ENCODE assay signal across 19 cellular contexts in the genomic region with DNA sequence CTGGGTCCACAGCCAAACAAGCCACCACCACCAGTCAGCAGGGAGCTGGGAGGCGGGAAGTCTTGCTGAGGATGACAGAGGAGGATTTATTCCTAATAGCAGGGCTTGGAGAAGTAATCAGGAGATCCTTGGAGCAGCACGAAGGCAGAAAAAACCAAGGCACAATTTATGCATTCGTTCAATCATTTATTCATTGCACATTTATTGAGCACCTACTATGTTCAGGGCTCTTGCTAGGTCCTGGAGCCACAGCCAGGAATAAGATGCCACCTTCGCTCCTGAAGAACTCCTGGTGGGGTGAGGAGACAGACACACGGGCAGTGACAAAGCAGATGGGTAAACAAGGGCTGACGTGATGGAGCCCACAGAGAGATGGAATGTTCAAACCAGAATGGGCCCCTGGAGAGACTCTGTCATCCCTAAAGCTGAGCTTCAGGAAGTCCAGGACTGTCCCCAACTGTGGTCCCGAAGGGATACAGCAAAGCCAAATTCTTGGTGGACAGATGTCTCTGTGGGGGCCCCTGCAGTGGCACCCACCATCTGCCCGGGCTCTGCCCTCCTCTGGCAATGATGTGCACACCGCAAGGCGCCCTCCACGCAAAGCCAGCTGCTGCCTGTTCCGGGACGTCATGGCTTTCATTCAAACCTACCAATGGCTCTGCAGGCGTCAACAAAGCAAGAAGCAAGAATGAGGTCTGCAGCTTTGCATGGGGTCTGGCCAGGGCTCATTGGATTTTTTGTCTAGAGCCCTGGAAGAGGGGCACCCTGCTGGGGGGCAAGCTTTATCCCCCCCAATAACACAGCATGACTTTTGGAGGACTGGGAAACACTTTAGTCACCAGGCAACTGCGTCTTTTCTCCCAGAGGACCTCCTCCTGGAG. TPM values are rescaled to one million over a fixed set of nuclear protein-coding genes. Genes with fewer than 3 reads are reported as not detected.
DNase-seq lines count a peak whose midpoint lies in the region; ATAC-seq and TF ChIP-seq lines count a peak whose summit lies in the region.
"Had no signal": no experiment of that assay in that cellular context is flagged by ENCODE, and none has a peak within 500 bp of the region (broad histone marks: within the 10 kb centered on the region; RNA-seq: fewer than 3 reads in every experiment).

No MANE protein-coding gene starts in this region.

- no peak for TF ChIP-seq CTCF in CD4-positive, alpha-beta T cell (IDR thresholded peaks at IDR 0.05)
- TF ChIP-seq CTCF in GM23338 (conservative IDR thresholded peaks at IDR 0.05; ENCODE audit: low read depth in 2 of 2): no peak
- TF ChIP-seq CTCF in neural progenitor cell (IDR thresholded peaks at IDR 0.05): no peak

- DNase-seq in CD4-positive, alpha-beta T cell: no peak
- DNase-seq in GM23338 (ENCODE audit: low spot score): no peak
- peak; percentile 80 for DNase-seq in NCI-H345 (lab: John Stamatoyannopoulos, UW)
- DNase-seq in neural progenitor cell (ENCODE audit: low spot score): peak; percentile 73
- DNase-seq in glomerular visceral epithelial cell (ENCODE audit: extremely low spot score): no peak
- DNase-seq in HUDEP-2 (lab: John Stamatoyannopoulos, UW; ENCODE audit: unreplicated experiment in 76 of 76): no peak
- DNase-seq: activated CD8-positive, alpha-beta T cell treated with anti-CD3 and anti-CD28 coated beads for 36 hours; activated gamma-delta T cell treated with Interleukin-2 at 50 U/mL for 16 hours; kidney glomerular epithelial cell; mammary epithelial cell; NCI-H1105 treated with DMSO at 0.1 percent for 48 hours; SIG-M5; SW 1271; transverse colon had no signal

- H2AFZ ChIP-seq in GM23338 (no peak overlapping the region), neural progenitor cell (replicated peaks) (no peak overlapping the region)

- peak overlapping the region; percentile 25 for H3K4me3 Mint-ChIP-seq in CD4-positive, alpha-beta T cell
- no peak overlapping the region for H3K4me3 Mint-ChIP-seq in GM23338
- H3K4me3 Mint-ChIP-seq in neural progenitor cell: no peak overlapping the region
- H3K4me3 Mint-ChIP-seq: activated CD8-positive, alpha-beta T cell treated with anti-CD3 and anti-CD28 coated beads for 36 hours; brain had no signal

- H3K9me3 ChIP-seq in CD4-positive, alpha-beta T cell (ENCODE audit: control insufficient read depth, low read length): no peaks in the 10 kb centered on the region
- no peaks in the 10 kb centered on the region for H3K9me3 ChIP-seq in neural progenitor cell (ENCODE audit: low read depth)
- H3K9me3 ChIP-seq: transverse colon had no signal

- no peak overlapping the region for H3K27ac Mint-ChIP-seq in CD4-positive, alpha-beta T cell
- H3K27ac Mint-ChIP-seq in GM23338 (no peak overlapping the region), neural progenitor cell (no peak overlapping the region)
- H3K27ac Mint-ChIP-seq: activated CD8-positive, alpha-beta T cell treated with anti-CD3 and anti-CD28 coated beads for 36 hours; progenitor cell of endocrine pancreas had no signal

- H3K4me1 ChIP-seq in GM23338 (ENCODE audit: insufficient read depth) (no peaks in the 10 kb centered on the region; the same call in 1 of the 2 replicates), neural progenitor cell (peaks cover 30% of the 10 kb centered on the region)

- intact Hi-C loops in CD4-positive, alpha-beta T cell (cut with DNase I, micrococcal nuclease): no loop called here

- no peaks in the 10 kb centered on the region for H3K36me3 Mint-ChIP-seq in CD4-positive, alpha-beta T cell (ENCODE audit: low read depth)
- H3K36me3 Mint-ChIP-seq in GM23338 (ENCODE audit: low read depth) (peaks cover 2% of the 10 kb centered on the region; the same call in 1 of the 3 replicates), neural progenitor cell (no peaks in the 10 kb centered on the region)
- H3K36me3 Mint-ChIP-seq: brain had no signal

- peaks cover 8% of the 10 kb centered on the region for H3K27me3 Mint-ChIP-seq in CD4-positive, alpha-beta T cell
- H3K27me3 Mint-ChIP-seq in GM23338 (ENCODE audit: insufficient read depth, low read depth, poor library complexity) (peaks cover 22% of the 10 kb centered on the region), neural progenitor cell (ENCODE audit: insufficient read depth, low read depth) (peaks cover 29% of the 10 kb centered on the region)

- 0 out of 2 replicates have a peak, but pooled peaks cover 2% of the 10 kb centered on the region for H3F3A ChIP-seq in GM23338 (replicated peaks; ENCODE audit: low read depth)
- peaks cover 51% of the 10 kb centered on the region for H3F3A ChIP-seq in neural progenitor cell (ENCODE audit: low read depth)

- no peak overlapping the region for H3K9ac ChIP-seq in neural progenitor cell

- H3K4me3 ChIP-seq in GM23338 (no peak overlapping the region), neural progenitor cell (no peak overlapping the region)
- H3K4me3 ChIP-seq: transverse colon had no signal

- POLR2A ChIA-PET in CD4-positive, alpha-beta T cell (lab: Charles Lee): interaction anchor here (0.7 kb wide), 1 partner anchor 32 kb away, joined by 3 read pairs; no protein-coding TSS in a partner anchor

- H3K27me3 ChIP-seq in CD4-positive, alpha-beta T cell (ENCODE audit: control insufficient read depth, insufficient read depth, low read length): peaks cover 10% of the 10 kb centered on the region
- H3K27me3 ChIP-seq in GM23338 (ENCODE audit: insufficient read depth) (peaks cover 26% of the 10 kb centered on the region), neural progenitor cell (peaks cover 26% of the 10 kb centered on the region)

- no peak overlapping the region for H3K27ac ChIP-seq in CD4-positive, alpha-beta T cell (ENCODE audit: low read depth, low read length)
- H3K27ac ChIP-seq in GM23338 (ENCODE audit: low read depth): no peak overlapping the region
- peak overlapping the region; percentile 56 for H3K27ac ChIP-seq in neural progenitor cell
- H3K27ac ChIP-seq: HL-60, transverse colon had no signal

- no peak for ATAC-seq in CD4-positive, alpha-beta T cell (ENCODE audit: poor library complexity)
- ATAC-seq in GM23338 (peak; percentile 8; the same call in 2 of the 3 replicates), HG03135 (IDR thresholded peaks at IDR 0.05; ENCODE audit: unreplicated experiment) (no peak)
- ATAC-seq: activated CD8-positive, alpha-beta T cell treated with anti-CD3 and anti-CD28 coated beads for 36 hours; Panc1 had no signal

- no peaks in the 10 kb centered on the region for H3K9me3 Mint-ChIP-seq in CD4-positive, alpha-beta T cell
- no peaks in the 10 kb centered on the region for H3K9me3 Mint-ChIP-seq in GM23338
- peaks cover 2% of the 10 kb centered on the region for H3K9me3 Mint-ChIP-seq in neural progenitor cell
- H3K9me3 Mint-ChIP-seq: activated CD8-positive, alpha-beta T cell treated with anti-CD3 and anti-CD28 coated beads for 36 hours had no signal

- H3K4me1 Mint-ChIP-seq in CD4-positive, alpha-beta T cell (ENCODE audit: low read depth): peaks cover 17% of the 10 kb centered on the region
- H3K4me1 Mint-ChIP-seq in GM23338 (peaks cover 7% of the 10 kb centered on the region), neural progenitor cell (peaks cover 23% of the 10 kb centered on the region)

- CTCF ChIA-PET in CD4-positive, alpha-beta T cell (lab: Charles Lee): no interaction called here

- no peaks in the 10 kb centered on the region for H3K9me2 ChIP-seq in GM23338 (ENCODE audit: insufficient read depth)

- H3K36me3 ChIP-seq in GM23338 (ENCODE audit: insufficient read depth) (no peaks in the 10 kb centered on the region), neural progenitor cell (no peaks in the 10 kb centered on the region)
- H3K36me3 ChIP-seq: transverse colon had no signal

- no peak overlapping the region for H3K4me2 ChIP-seq in GM23338
- H3K4me2 ChIP-seq in neural progenitor cell: peak overlapping the region; percentile 44

- no peaks in the 10 kb centered on the region; the same call in 1 of the 2 replicates for H4K20me1 ChIP-seq in GM23338 (replicated peaks; ENCODE audit: insufficient read depth)
- no peaks in the 10 kb centered on the region for H4K20me1 ChIP-seq in neural progenitor cell (ENCODE audit: low read depth)

- H3K79me2 ChIP-seq in GM23338 (replicated peaks; ENCODE audit: insufficient read depth) (no peaks in the 10 kb centered on the region), neural progenitor cell (ENCODE audit: low read depth) (peaks cover 11% of the 10 kb centered on the region)

TF ChIP-seq in GM23338, 12 proteins besides CTCF, POLR2A, EP300 and RAD21 (continues in another document):
- TF ChIP-seq JUNB (IDR thresholded peaks at IDR 0.05; ENCODE audit: unreplicated experiment) (no peak), POLR2AphosphoS5 (IDR thresholded peaks at IDR 0.05; ENCODE audit: low read depth) (no peak), ZNF114 (CRISPR knock-in tag; IDR thresholded peaks at IDR 0.05) (no peak), NANOG (IDR thresholded peaks at IDR 0.05; ENCODE audit: borderline replicate concordance) (no peak)

RNA-seq across cellular contexts. Expression of a gene that starts 3.0 kb away (rescaled TPM):
- 1 to 10 TPM; 2.7 to 3.0 TPM for total RNA-seq in CD4-positive, alpha-beta T cell
- 4.2 and 17.0 TPM in 2 replicates for total RNA-seq in GM23338 (2014; rRNA removed; shearing (Covaris generic))
- 10.4 and 12.0 TPM in 2 replicates for polyA plus RNA-seq in GM23338 (2016; fragmentation: Nextera tagmentation; extraction: Ambion mirVana)
- 12.4 and 18.0 TPM in 2 replicates for total RNA-seq in neural progenitor cell (ENCODE audit: low replicate concordance)
- polyA plus RNA-seq: mammary epithelial cell had no signal

Comparison
In these comparisons a context has a peak if more than half of its experiments do, and no peak if none do; other contexts are left out.
1. DNase-seq: peak in NCI-H345 (single experiment) and neural progenitor cell (single experiment); none in CD4-positive, alpha-beta T cell (0 of 10), GM23338 (single experiment), glomerular visceral epithelial cell (single experiment) and HUDEP-2 (0 of 76).